Comparison of ENCODE assay signal across 13 cellular contexts in genomic region chr13:40352807-40353562, GRCh38.
DNase-seq lines count a peak whose midpoint lies in the region; ATAC-seq and TF ChIP-seq lines count a peak whose summit lies in the region.
"Had no signal": no experiment of that assay in that cellular context is flagged by ENCODE, and none has a peak within 500 bp of the region (broad histone marks: within the 10 kb centered on the region; RNA-seq: fewer than 3 reads in every experiment).

No MANE protein-coding gene starts in this region.

- H3K4ac ChIP-seq in neuronal stem cell (ENCODE audit: low read length), result no peak overlapping the region

- no peaks in the 10 kb centered on the region for H4K20me1 ChIP-seq in mammary epithelial cell (ENCODE audit: insufficient read depth, low read length)

- no peak overlapping the region for H2BK120ac ChIP-seq in neuronal stem cell (ENCODE audit: low read depth, low read length)

- no peak overlapping the region for H2BK12ac ChIP-seq in neuronal stem cell (ENCODE audit: low read length)

- no peaks in the 10 kb centered on the region for H3K36me3 Mint-ChIP-seq in MCF 10A (ENCODE audit: insufficient read depth, unreplicated experiment)

- H3K23ac ChIP-seq in neuronal stem cell (ENCODE audit: low read depth, low read length, poor library complexity), result no peak overlapping the region

- H3K36me3 ChIP-seq in mammary epithelial cell (ENCODE audit: insufficient read depth, low read length), result no peaks in the 10 kb centered on the region
- H3K36me3 ChIP-seq in gastroesophageal sphincter, result no peaks in the 10 kb centered on the region
- no peaks in the 10 kb centered on the region for H3K36me3 ChIP-seq in neuronal stem cell (replicated peaks in 1 of 2; ENCODE audit: control insufficient read depth in 2 of 2, insufficient read depth in 2 of 2, low read length in 2 of 2)
- H3K36me3 ChIP-seq in uterus, result no peaks in the 10 kb centered on the region
- no peaks in the 10 kb centered on the region for H3K36me3 ChIP-seq in vagina
- H3K36me3 ChIP-seq: transverse colon had no signal

- H3K4me1 ChIP-seq in mammary epithelial cell (ENCODE audit: insufficient read depth, low read length) (no peaks in the 10 kb centered on the region), gastroesophageal sphincter (peaks cover 4 to 53% (median 23%) of the 10 kb centered on the region in 3 donors), neuronal stem cell (ENCODE audit: control insufficient read depth in 2 of 2, insufficient read depth in 1 of 2, low read depth in 1 of 2, low read length in 2 of 2) (peaks cover 14 to 18% of the 10 kb centered on the region in 2 donors), uterus (peaks cover 0 to 5% of the 10 kb centered on the region in 2 donors), vagina (peaks cover 7% of the 10 kb centered on the region)

- H3K27ac ChIP-seq in mammary epithelial cell (ENCODE audit: insufficient read depth, low read depth, low read length) (no peak overlapping the region), gastroesophageal sphincter (peak overlapping the region; percentile 81 to 87 (median 84)), neuronal stem cell (replicated peaks; ENCODE audit: low read length) (no peak overlapping the region), uterus (peak overlapping the region; percentile 36 to 71), vagina (no peak overlapping the region)

- intact Hi-C loops in MCF 10A (cut with micrococcal nuclease) (no loop called here), mammary epithelial cell (cut with micrococcal nuclease) (no loop called here), uterus (cut with DNase I; ENCODE audit: low total_unique reads) (no loop called here), vagina (cut with DNase I) (no loop called here)

- no peak for TF ChIP-seq EP300 in gastroesophageal sphincter (IDR thresholded peaks at IDR 0.05)

- TF ChIP-seq POLR2A in gastroesophageal sphincter (IDR thresholded peaks at IDR 0.05) (no peak), uterus (IDR thresholded peaks at IDR 0.05) (no peak), vagina (IDR thresholded peaks at IDR 0.05) (no peak)

- POLR2A ChIA-PET in MCF 10A (lab: Yijun Ruan, JAX), result interaction anchor here (1.2 to 1.3 kb wide), 2 partner anchors 49 to 81 kb away, joined by 3 read pairs; no protein-coding TSS in a partner anchor

- H3K4me2 ChIP-seq in mammary epithelial cell (ENCODE audit: insufficient read depth, low read depth, low read length) (no peak overlapping the region), neuronal stem cell (ENCODE audit: insufficient read depth, low read length, poor library complexity, severe bottlenecking) (no peak overlapping the region)

- H3K79me1 ChIP-seq in neuronal stem cell (ENCODE audit: low read depth, low read length), result no peaks in the 10 kb centered on the region

- no peak overlapping the region for H4K8ac ChIP-seq in neuronal stem cell (ENCODE audit: low read depth, low read length)

- H3K27me3 Mint-ChIP-seq in MCF 10A (ENCODE audit: insufficient read depth, unreplicated experiment), result no peaks in the 10 kb centered on the region
- H3K27me3 Mint-ChIP-seq: activated naive CD8-positive, alpha-beta T cell had no signal

- H3K79me2 ChIP-seq in mammary epithelial cell (ENCODE audit: insufficient read depth, low read length), result no peaks in the 10 kb centered on the region

- BruUV-seq in MCF 10A (replicated peaks; lab: Mats Ljungman, UMichigan), result no TSS peak
- BruUV-seq in mammary epithelial cell (replicated peaks; lab: Mats Ljungman, UMichigan), result no TSS peak

- peak overlapping the region; percentile 22 for H4K91ac ChIP-seq in neuronal stem cell (ENCODE audit: low read depth, low read length, poor library complexity)

- H3K4me1 Mint-ChIP-seq in MCF 10A (ENCODE audit: insufficient read depth, unreplicated experiment), result peaks cover 42% of the 10 kb centered on the region

- 63% methylated on average over 6 of the region's 6 CpGs for WGBS in mammary epithelial cell (ENCODE audit: low coverage, missing lambda C conversion rate)
- WGBS in gastroesophageal sphincter (ENCODE audit: low coverage in 1 of 2), 2 donors, result 28 to 33% methylated on average over 4 to 6 of the region's 6 CpGs
- 100% methylated on average over 2 of the region's 6 CpGs for whole genome bisulfite sequencing in neuronal stem cell (ENCODE audit: extremely low coverage in 2 of 2, insufficient read length in 2 of 2, insufficient replicate concordance in 1 of 2), 2 donors

- H3K9me3 Mint-ChIP-seq in MCF 10A (ENCODE audit: unreplicated experiment), result no peaks in the 10 kb centered on the region

- no peak overlapping the region for H2AFZ ChIP-seq in mammary epithelial cell (ENCODE audit: low read depth, low read length)
- H2AFZ ChIP-seq in neuronal stem cell (ENCODE audit: low read length), result no peak overlapping the region

- no peak for TF ChIP-seq CTCF in MCF 10A (IDR thresholded peaks at IDR 0.05; ENCODE audit: unreplicated experiment)
- no peak for TF ChIP-seq CTCF in mammary epithelial cell (conservative IDR thresholded peaks at IDR 0.05 in 1 of 2, IDR thresholded peaks at IDR 0.05 in 1 of 2; ENCODE audit: extremely low read depth in 1 of 2, insufficient read depth in 1 of 2, low read depth in 1 of 2, low read length in 2 of 2)
- no peak for TF ChIP-seq CTCF in gastroesophageal sphincter (IDR thresholded peaks at IDR 0.05)
- TF ChIP-seq CTCF in uterus (IDR thresholded peaks at IDR 0.05), result no peak
- TF ChIP-seq CTCF in vagina (IDR thresholded peaks at IDR 0.05), result no peak

- peak; percentile 63 for ATAC-seq in gastroesophageal sphincter

- in situ Hi-C loops in mammary epithelial cell (cut with MboI; ENCODE audit: low sequenced_read_pairs in 2 of 2), result no loop called here

- H3K9me3 ChIP-seq in mammary epithelial cell (replicated peaks; ENCODE audit: insufficient read depth, low read length), result no peaks in the 10 kb centered on the region
- no peaks in the 10 kb centered on the region for H3K9me3 ChIP-seq in gastroesophageal sphincter
- H3K9me3 ChIP-seq in neuronal stem cell (replicated peaks in 1 of 2; ENCODE audit: control insufficient read depth in 2 of 2, insufficient read depth in 1 of 2, low read depth in 1 of 2, low read length in 2 of 2), result no peaks in the 10 kb centered on the region
- H3K9me3 ChIP-seq in uterus, result no peaks in the 10 kb centered on the region
- H3K9me3 ChIP-seq in vagina, result no peaks in the 10 kb centered on the region
- H3K9me3 ChIP-seq: transverse colon had no signal

- no peak overlapping the region for H3K18ac ChIP-seq in neuronal stem cell (ENCODE audit: low read length)

- no peak overlapping the region for H3K4me3 ChIP-seq in mammary epithelial cell (replicated peaks in 1 of 3; ENCODE audit: insufficient read depth in 1 of 3, low read depth in 2 of 3, low read length in 3 of 3)
- H3K4me3 ChIP-seq in gastroesophageal sphincter, result peak overlapping the region in 1 of 2 donors; percentile 5
- H3K4me3 ChIP-seq in neuronal stem cell (ENCODE audit: low read length in 2 of 2), result no peak overlapping the region
- H3K4me3 ChIP-seq in uterus, result no peak overlapping the region
- no peak overlapping the region for H3K4me3 ChIP-seq in vagina
- H3K4me3 ChIP-seq: transverse colon had no signal

- no peak overlapping the region for H2BK15ac ChIP-seq in neuronal stem cell (ENCODE audit: low read length)

- H3K14ac ChIP-seq in neuronal stem cell (ENCODE audit: low read length), result no peak overlapping the region

- no peak overlapping the region for H2BK5ac ChIP-seq in neuronal stem cell (ENCODE audit: low read length)

- no peak for DNase-seq in MCF 10A (ENCODE audit: unreplicated experiment)
- DNase-seq in mammary epithelial cell, result no peak
- no peak for DNase-seq in neuronal stem cell (ENCODE audit: low spot score)
- peak; percentile 62 to 68 for DNase-seq in uterus
- DNase-seq in amniotic stem cell (lab: John Stamatoyannopoulos, UW), result no peak
- DNase-seq in vagina (ENCODE audit: extremely low spot score in 2 of 2), result no peak
- DNase-seq in GDM1 (lab: John Stamatoyannopoulos, UW), result no peak
- DNase-seq: Calu3, mesendoderm, NCI-H510A treated with DMSO at 0.1 percent for 48 hours, transverse colon had no signal

- H3K4me3 Mint-ChIP-seq in MCF 10A (ENCODE audit: unreplicated experiment), result no peak overlapping the region
- H3K4me3 Mint-ChIP-seq: activated naive CD8-positive, alpha-beta T cell had no signal

- dilution Hi-C loops in mammary epithelial cell (cut with HindIII; ENCODE audit: low sequenced_read_pairs), result no loop called here

- peak overlapping the region; percentile 20 for H2AK5ac ChIP-seq in neuronal stem cell (ENCODE audit: low read depth, low read length)

- H3K9ac ChIP-seq in mammary epithelial cell (ENCODE audit: insufficient read depth, low read length) (no peak overlapping the region), neuronal stem cell (ENCODE audit: low read depth, low read length, poor library complexity) (no peak overlapping the region)

- peak overlapping the region; percentile 92 for H3K27ac Mint-ChIP-seq in MCF 10A (ENCODE audit: low read depth, unreplicated experiment)
- H3K27ac Mint-ChIP-seq: activated naive CD8-positive, alpha-beta T cell had no signal

- CTCF ChIA-PET in MCF 10A (lab: Yijun Ruan, JAX), result interaction anchor here (0.9 kb wide), 1 partner anchor 216 kb away, joined by 4 read pairs; no protein-coding TSS in a partner anchor
- CTCF ChIA-PET in mammary epithelial cell (lab: Charles Lee; ENCODE audit: low non-redundant PET), result no interaction called here

- H3K27me3 ChIP-seq in mammary epithelial cell (ENCODE audit: insufficient read depth, low read length) (no peaks in the 10 kb centered on the region), gastroesophageal sphincter (no peaks in the 10 kb centered on the region), neuronal stem cell (ENCODE audit: control insufficient read depth in 3 of 3, insufficient read depth in 3 of 3, low read depth in 1 of 3, low read length in 3 of 3) (no peaks in the 10 kb centered on the region), uterus (no peaks in the 10 kb centered on the region), vagina (no peaks in the 10 kb centered on the region)
- H3K27me3 ChIP-seq: transverse colon had no signal

Comparison
In these comparisons a context has a peak if more than half of its experiments do, and no peak if none do; other contexts are left out.
1. DNase-seq: peak in uterus (2 of 2); none in MCF 10A (single experiment), mammary epithelial cell (single experiment), neuronal stem cell (single experiment), amniotic stem cell (single experiment), vagina (0 of 2) and GDM1 (single experiment).
2. H3K27ac ChIP-seq: peak in gastroesophageal sphincter (4 of 4) and uterus (2 of 2); none in mammary epithelial cell (single experiment), neuronal stem cell (single experiment) and vagina (single experiment).